8 cellular contexts compared by ENCODE assay signal in the genomic region with DNA sequence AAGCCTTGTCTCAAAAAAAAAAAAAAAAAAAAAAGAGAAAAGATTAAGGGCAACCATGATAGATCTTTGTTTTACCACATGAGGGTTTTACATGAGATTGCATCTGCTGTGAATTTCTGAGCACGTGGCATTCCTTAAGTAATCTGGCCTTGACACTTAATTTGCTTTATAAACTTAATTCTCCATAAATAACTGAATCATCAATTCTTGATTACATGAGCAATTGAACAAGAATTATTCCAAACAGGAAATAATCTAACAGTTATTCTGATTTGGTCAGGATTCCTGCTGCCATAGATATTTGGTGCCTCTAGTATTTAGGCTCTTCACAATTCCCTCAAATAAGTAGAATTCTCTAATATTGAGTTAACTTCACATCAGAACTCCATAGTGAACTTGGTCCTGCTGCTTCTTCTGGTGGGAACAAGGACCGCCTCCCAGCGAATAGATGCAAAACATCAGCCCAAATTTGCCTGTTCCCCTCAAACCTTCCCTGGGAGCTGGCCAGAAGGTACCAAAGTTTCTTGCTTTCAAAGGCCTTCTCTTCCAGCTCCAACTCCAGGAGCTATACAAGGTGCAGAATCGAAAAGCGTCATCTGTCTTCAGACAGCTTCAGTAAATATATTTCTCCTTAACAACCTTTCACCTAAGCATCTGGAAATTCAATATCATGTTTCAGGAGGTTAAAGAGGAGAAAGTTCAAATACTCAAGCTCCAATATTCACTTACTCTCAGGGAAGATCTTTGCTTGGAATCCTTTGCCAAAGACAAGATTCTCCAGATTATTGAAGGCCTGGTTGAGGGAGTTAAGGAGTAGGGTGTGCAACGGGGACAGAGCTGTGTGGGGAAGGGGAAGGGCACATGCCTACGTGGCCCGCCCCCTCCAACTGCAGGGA. TPM values are rescaled to one million over a fixed set of nuclear protein-coding genes. Genes with fewer than 3 reads are reported as not detected.
DNase-seq lines count a peak whose midpoint lies in the region; ATAC-seq and TF ChIP-seq lines count a peak whose summit lies in the region.

No MANE protein-coding gene starts in this region.

- H3K4me1 Mint-ChIP-seq in activated CD8-positive, alpha-beta T cell treated with anti-CD3 and anti-CD28 coated beads, Interleukin-2, amount 10 ng/mL, durations not matched to agents 7 days and 5 days (ENCODE audit: low read depth): peaks cover 57% of the 10 kb centered on the region

- H3K4me3 ChIP-seq in AG10803 (ENCODE audit: low read length): peak overlapping the region; percentile 98
- H3K4me3 ChIP-seq in HEK293 (ENCODE audit: low read depth, low read length): peak overlapping the region; percentile 70

- peaks cover 5 to 31% of the 10 kb centered on the region in 2 experiments; a peak in 2 of 3 replicates for H3K36me3 ChIP-seq in HEK293 (ENCODE audit: control insufficient read depth in 2 of 2, insufficient read depth in 1 of 2, low read length in 2 of 2)

- H3K36me3 Mint-ChIP-seq in activated CD8-positive, alpha-beta T cell treated with anti-CD3 and anti-CD28 coated beads, Interleukin-2, amount 10 ng/mL, durations not matched to agents 7 days and 5 days (ENCODE audit: low read depth): peaks cover 31% of the 10 kb centered on the region

- H3K27ac ChIP-seq in HEK293 (ENCODE audit: extremely low read depth, low read depth, low read length): peak overlapping the region; percentile 52; the same call in 1 of the 2 replicates

- peak overlapping the region; percentile 96 for H3K4me3 Mint-ChIP-seq in activated CD8-positive, alpha-beta T cell treated with anti-CD3 and anti-CD28 coated beads, Interleukin-2, amount 10 ng/mL, durations not matched to agents 7 days and 5 days

- peak overlapping the region; percentile 98 for H3K27ac Mint-ChIP-seq in activated CD8-positive, alpha-beta T cell treated with anti-CD3 and anti-CD28 coated beads, Interleukin-2, amount 10 ng/mL, durations not matched to agents 7 days and 5 days

- no peaks in the 10 kb centered on the region; the same call in 1 of the 2 replicates for H3K4me1 ChIP-seq in HEK293 (ENCODE audit: control insufficient read depth, insufficient read depth, low read length)

- H3K9me3 Mint-ChIP-seq in activated CD8-positive, alpha-beta T cell treated with anti-CD3 and anti-CD28 coated beads, Interleukin-2, amount 10 ng/mL, durations not matched to agents 7 days and 5 days (ENCODE audit: insufficient read depth): no peaks in the 10 kb centered on the region

- H3K27me3 Mint-ChIP-seq in activated CD8-positive, alpha-beta T cell treated with anti-CD3 and anti-CD28 coated beads, Interleukin-2, amount 10 ng/mL, durations not matched to agents 7 days and 5 days (ENCODE audit: low read depth): no peaks in the 10 kb centered on the region

- POLR2A ChIA-PET in HEK293 (lab: Yijun Ruan, JAX): interaction anchor here (0.8 to 3.1 kb wide), 11 partner anchors 22 to 121 kb away, joined by 3 to 17 read pairs (median 6); partner anchors contain the start of genes ADAM15, CLK2, EFNA1 and SLC50A1
- POLR2A ChIA-PET in activated CD8-positive, alpha-beta T cell treated with anti-CD3 and anti-CD28 coated beads, Interleukin-2, amount 10 ng/mL, durations not matched to agents 7 days and 5 days (lab: Charles Lee): interaction anchor here (0.6 to 7.0 kb wide), 10 partner anchors 9 to 391 kb away, joined by 3 to 68 read pairs (median 3); no protein-coding TSS in a partner anchor

- peak; percentile 40 for ATAC-seq in activated CD8-positive, alpha-beta T cell treated with anti-CD3 and anti-CD28 coated beads, Interleukin-2, amount 10 ng/mL, durations not matched to agents 7 days and 5 days

- DNase-seq in AG10803 (ENCODE audit: low read depth) (no peak), hepatic stellate cell (ENCODE audit: low spot score) (peak; percentile 4), NCI-H187 treated with DMSO at 0.1 percent for 48 hours (lab: John Stamatoyannopoulos, UW) (no peak), NCI-H774 (lab: John Stamatoyannopoulos, UW) (no peak), retina (no peak)
- DNase-seq in activated CD8-positive, alpha-beta T cell treated with anti-CD3 and anti-CD28 coated beads, Interleukin-2, amount 10 ng/mL, durations not matched to agents 7 days and 5 days: no peak
- peak; percentile 23 for DNase-seq in stimulated activated CD8-positive, alpha-beta memory T cell treated with anti-CD3 and anti-CD28 coated beads, Interleukin-4, amount 100 ng/mL, for 48 hours

- CTCF ChIA-PET in HEK293 (lab: Yijun Ruan, JAX): interaction anchor here (0.5 to 12.2 kb wide), 26 partner anchors 8 to 424 kb away, joined by 3 to 439 read pairs (median 7); partner anchors contain the start of genes EFNA1, MTX1, SLC50A1 and THBS3
- CTCF ChIA-PET in activated CD8-positive, alpha-beta T cell treated with anti-CD3 and anti-CD28 coated beads, Interleukin-2, amount 10 ng/mL, durations not matched to agents 7 days and 5 days (lab: Charles Lee): interaction anchor here (0.7 to 9.9 kb wide), 44 partner anchors 8 to 786 kb away, joined by 3 to 161 read pairs (median 4); partner anchors contain the start of genes EFNA1, EFNA4, SLC50A1 and THBS3

- TF ChIP-seq CTCF in AG10803 (conservative IDR thresholded peaks at IDR 0.05; ENCODE audit: low read length) (no peak), HEK293 (tag by site-specific recombination; IDR thresholded peaks at IDR 0.05) (no peak)

- no peaks in the 10 kb centered on the region for H3K9me3 ChIP-seq in HEK293 (ENCODE audit: control insufficient read depth, insufficient read depth, low read depth, low read length)

TF ChIP-seq in HEK293, 187 proteins besides CTCF, POLR2A, EP300 and RAD21:
- TF ChIP-seq, protein P1, sequence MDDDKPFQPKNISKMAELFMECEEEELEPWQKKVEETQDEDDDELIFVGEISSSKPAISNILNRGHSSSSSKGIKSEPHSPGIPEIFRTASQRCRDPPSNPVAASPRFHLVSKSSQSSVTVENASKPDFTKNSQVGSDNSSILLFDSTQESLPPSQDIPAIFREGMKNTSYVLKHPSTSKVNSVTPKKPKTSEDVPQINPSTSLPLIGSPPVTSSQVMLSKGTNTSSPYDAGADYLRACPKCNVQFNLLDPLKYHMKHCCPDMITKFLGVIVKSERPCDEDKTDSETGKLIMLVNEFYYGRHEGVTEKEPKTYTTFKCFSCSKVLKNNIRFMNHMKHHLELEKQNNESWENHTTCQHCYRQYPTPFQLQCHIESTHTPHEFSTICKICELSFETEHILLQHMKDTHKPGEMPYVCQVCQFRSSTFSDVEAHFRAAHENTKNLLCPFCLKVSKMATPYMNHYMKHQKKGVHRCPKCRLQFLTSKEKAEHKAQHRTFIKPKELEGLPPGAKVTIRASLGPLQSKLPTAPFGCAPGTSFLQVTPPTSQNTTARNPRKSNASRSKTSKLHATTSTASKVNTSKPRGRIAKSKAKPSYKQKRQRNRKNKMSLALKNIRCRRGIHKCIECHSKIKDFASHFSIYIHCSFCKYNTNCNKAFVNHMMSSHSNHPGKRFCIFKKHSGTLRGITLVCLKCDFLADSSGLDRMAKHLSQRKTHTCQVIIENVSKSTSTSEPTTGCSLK (tag by site-specific recombination; IDR thresholded peaks at IDR 0.05): no peak
- 0 out of 2 replicates have a peak, but pooled peaks have one; percentile 8 for TF ChIP-seq PRDM1 (tag by site-specific recombination; IDR thresholded peaks at IDR 0.05)
- TF ChIP-seq ZNF350 (tag by site-specific recombination; IDR thresholded peaks at IDR 0.05): no peak
- TF ChIP-seq EGR2 (tag by site-specific recombination; IDR thresholded peaks at IDR 0.05; ENCODE audit: low read depth): peak; percentile 48; the same call in 1 of the 2 replicates
- TF ChIP-seq ZNF610 (tag by site-specific recombination; IDR thresholded peaks at IDR 0.05; ENCODE audit: borderline replicate concordance): no peak
TF ChIP-seq in HEK293: peak in this region for 2.

RNA-seq across cellular contexts. Expression of gene KRTCAP2, which starts 1.0 kb away (rescaled TPM):
- 100 to 1,000 TPM; 170 to 190 TPM for total RNA-seq in activated CD8-positive, alpha-beta T cell treated with anti-CD3 and anti-CD28 coated beads, Interleukin-2, amount 10 ng/mL, durations not matched to agents 7 days and 5 days

RNA-seq across cellular contexts. Expression of gene TRIM46, which starts 1.6 kb away (rescaled TPM):
- total RNA-seq in activated CD8-positive, alpha-beta T cell treated with anti-CD3 and anti-CD28 coated beads, Interleukin-2, amount 10 ng/mL, durations not matched to agents 7 days and 5 days: 10 to 100 TPM; 14.6 TPM

RNA-seq across cellular contexts. Expression of gene DPM3, which starts 31.8 kb away (rescaled TPM):
- total RNA-seq in activated CD8-positive, alpha-beta T cell treated with anti-CD3 and anti-CD28 coated beads, Interleukin-2, amount 10 ng/mL, durations not matched to agents 7 days and 5 days: 10 to 100 TPM; 53.2 to 57.7 TPM

RNA-seq across cellular contexts. Expression of gene THBS3, which starts 35.6 kb away (rescaled TPM):
- total RNA-seq in activated CD8-positive, alpha-beta T cell treated with anti-CD3 and anti-CD28 coated beads, Interleukin-2, amount 10 ng/mL, durations not matched to agents 7 days and 5 days: 10 to 100 TPM; 13.4 to 15.0 TPM

RNA-seq across cellular contexts. Expression of gene MTX1, which starts 36.4 kb away (rescaled TPM):
- 10 to 100 TPM; 43.0 to 46.3 TPM for total RNA-seq in activated CD8-positive, alpha-beta T cell treated with anti-CD3 and anti-CD28 coated beads, Interleukin-2, amount 10 ng/mL, durations not matched to agents 7 days and 5 days

Comparison
In these comparisons a context has a peak if more than half of its experiments do, and no peak if none do; other contexts are left out.
1. DNase-seq: peak in hepatic stellate cell (single experiment) and stimulated activated CD8-positive, alpha-beta memory T cell treated with anti-CD3 and anti-CD28 coated beads, Interleukin-4, amount 100 ng/mL, for 48 hours (single experiment); none in AG10803 (single experiment), activated CD8-positive, alpha-beta T cell treated with anti-CD3 and anti-CD28 coated beads, Interleukin-2, amount 10 ng/mL, durations not matched to agents 7 days and 5 days (single experiment), NCI-H187 treated with DMSO at 0.1 percent for 48 hours (single experiment), NCI-H774 (single experiment) and retina (single experiment).